Comparison of ENCODE assay signal across 8 cellular contexts in the genomic region with DNA sequence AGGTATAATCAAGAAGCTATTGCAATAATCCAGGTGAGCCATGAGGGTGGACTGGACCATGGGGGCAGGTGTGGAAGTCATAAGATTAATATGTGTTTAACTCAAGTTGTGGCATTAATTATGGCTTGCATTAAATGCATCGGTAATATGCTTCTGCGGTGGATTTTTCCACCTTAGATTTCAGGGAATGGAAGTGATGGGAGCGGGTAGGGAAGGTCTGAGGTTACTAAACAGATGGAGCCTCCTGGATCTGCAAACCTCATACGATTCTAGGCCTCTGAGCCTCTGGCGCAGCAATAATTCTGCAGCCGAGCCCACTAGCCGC. TPM values are rescaled to one million over a fixed set of nuclear protein-coding genes. Genes with fewer than 3 reads are reported as not detected.
DNase-seq lines count a peak whose midpoint lies in the region; ATAC-seq, FAIRE-seq and TF ChIP-seq lines count a peak whose summit lies in the region.

No MANE protein-coding gene starts in this region.

- no peaks in the 10 kb centered on the region for H3K9me2 ChIP-seq in OCI-LY1 (ENCODE audit: low read depth, low read length)

- H4K20me1 ChIP-seq in OCI-LY1 (ENCODE audit: insufficient read depth, low read length) = no peaks in the 10 kb centered on the region

- FAIRE-seq in GM12892 (lab: Jason Lieb, UNC) = no peak

- peak overlapping the region; percentile 89 for H3K4me3 ChIP-seq in AG09309 (ENCODE audit: control insufficient read depth, low read depth, low read length)
- peak overlapping the region; percentile 68 for H3K4me3 ChIP-seq in OCI-LY1 (ENCODE audit: low read depth, low read length, poor library complexity, severe bottlenecking)

- H2AFZ ChIP-seq in OCI-LY1 (ENCODE audit: low read length) = no peak overlapping the region

- peaks cover 17 to 20% of the 10 kb centered on the region in 2 donors for H3K4me1 Mint-ChIP-seq in effector memory CD8-positive, alpha-beta T cell (ENCODE audit: low read depth in 2 of 2)
- H3K4me1 Mint-ChIP-seq in neural crest cell = peaks cover 30% of the 10 kb centered on the region

- ATAC-seq in effector memory CD8-positive, alpha-beta T cell (replicated peaks) = no peak
- ATAC-seq in omental fat pad (ENCODE audit: low FRiP score) = no peak

- no peaks in the 10 kb centered on the region for H3F3A ChIP-seq in OCI-LY1 (ENCODE audit: insufficient read depth, low read length)

- TF ChIP-seq POLR2A in GM12892 (IDR thresholded peaks at IDR 0.05; ENCODE audit: low read depth, low read length) = no peak

- H3K9me3 Mint-ChIP-seq in effector memory CD8-positive, alpha-beta T cell = no peaks in the 10 kb centered on the region
- no peaks in the 10 kb centered on the region for H3K9me3 Mint-ChIP-seq in neural crest cell

- peaks cover 7% of the 10 kb centered on the region for H3K4me1 ChIP-seq in OCI-LY1 (ENCODE audit: insufficient read depth, low read length, severe bottlenecking)

- H3K27ac Mint-ChIP-seq in effector memory CD8-positive, alpha-beta T cell = peak overlapping the region; percentile 94 to 95
- H3K27ac Mint-ChIP-seq in neural crest cell (ENCODE audit: unreplicated experiment) = no peak overlapping the region

- H3K9ac ChIP-seq in OCI-LY1 (ENCODE audit: low read length) = peak overlapping the region; percentile 56; the same call in 1 of the 2 replicates

- no peaks in the 10 kb centered on the region for H3K79me2 ChIP-seq in OCI-LY1 (ENCODE audit: insufficient read depth, low read length)

- no peak for TF ChIP-seq CTCF in AG09309 (IDR thresholded peaks at IDR 0.05; ENCODE audit: control insufficient read depth, insufficient read depth, low read depth, low read length, missing control alignments)
- no peak for TF ChIP-seq CTCF in OCI-LY1 (IDR thresholded peaks at IDR 0.05; ENCODE audit: low read length)
- no peak for TF ChIP-seq CTCF in neural crest cell (conservative IDR thresholded peaks at IDR 0.05)
- no peak for TF ChIP-seq CTCF in omental fat pad (IDR thresholded peaks at IDR 0.05)
- no peak for TF ChIP-seq CTCF in GM13977 (IDR thresholded peaks at IDR 0.05; ENCODE audit: extremely low read depth, insufficient read depth, missing control alignments)

- H3K27me3 Mint-ChIP-seq in effector memory CD8-positive, alpha-beta T cell = peaks cover 10 to 21% of the 10 kb centered on the region in 2 donors
- H3K27me3 Mint-ChIP-seq in neural crest cell (ENCODE audit: low read depth) = no peaks in the 10 kb centered on the region

- peak overlapping the region; percentile 61 for H3K4me2 ChIP-seq in OCI-LY1 (ENCODE audit: low read length)

- no peaks in the 10 kb centered on the region for H3K27me3 ChIP-seq in OCI-LY1 (ENCODE audit: insufficient read depth, low read length)

- peak overlapping the region; percentile 88 for H3K4me3 Mint-ChIP-seq in effector memory CD8-positive, alpha-beta T cell
- peak overlapping the region; percentile 97 for H3K4me3 Mint-ChIP-seq in neural crest cell

- DNase-seq in AG09309 (ENCODE audit: low read depth) (no peak), neural crest cell (ENCODE audit: low read depth, low spot score) (no peak), omental fat pad (ENCODE audit: low spot score) (no peak), GM13977 (ENCODE audit: low spot score) (no peak), GM12892 (ENCODE audit: insufficient read length) (no peak)
- no peak for DNase-seq in effector memory CD8-positive, alpha-beta T cell
- DNase-seq in stimulated activated CD4-positive, alpha-beta T cell treated with anti-CD3 and anti-CD28 coated beads, Interleukin-2, amount 100 ng/mL, for 24 hours = no peak

- H3K36me3 Mint-ChIP-seq in effector memory CD8-positive, alpha-beta T cell (ENCODE audit: insufficient read depth) = peaks cover 13% of the 10 kb centered on the region
- H3K36me3 Mint-ChIP-seq in neural crest cell (ENCODE audit: low read depth) = peaks cover 6% of the 10 kb centered on the region

- H3K27ac ChIP-seq in OCI-LY1 (ENCODE audit: low read depth, low read length, poor library complexity, severe bottlenecking) = no peak overlapping the region

- in situ Hi-C loops in GM13977 (cut with MboI; ENCODE audit: low pct_unique_long_range_greater_than_20kb, low sequenced_read_pairs, unreplicated experiment) = no loop called here

- peaks cover 8% of the 10 kb centered on the region; the same call in 1 of the 2 replicates for H3K36me3 ChIP-seq in OCI-LY1 (ENCODE audit: insufficient read depth, low read length)

- no peaks in the 10 kb centered on the region for H3K9me3 ChIP-seq in OCI-LY1 (ENCODE audit: low read length)

RNA-seq across cellular contexts. Expression of gene ZNF483, which starts 0.3 kb away (rescaled TPM):
- total RNA-seq in neural crest cell = 26.0 and 28.7 TPM in 2 replicates
- 10 to 100 TPM in 1 of 4 donors, 1 to 10 TPM in 3; 2.8 to 11.9 (median 3.7) TPM for total RNA-seq in omental fat pad
- 0.36 TPM for polyA plus RNA-seq in GM12892 (2012; ENCODE audit: missing spikeins)

RNA-seq across cellular contexts. Expression of gene ECPAS, which starts 40.5 kb away (rescaled TPM):
- total RNA-seq in neural crest cell (86.4 and 101 TPM in 2 replicates), omental fat pad (100 to 1,000 TPM in 3 of 4 donors, 10 to 100 TPM in 1; 92.8 to 153 (median 113) TPM)
- 45.4 TPM for polyA plus RNA-seq in GM12892 (2012; ENCODE audit: missing spikeins)
